1 cellular context compared by ENCODE assay signal in the genomic region with DNA sequence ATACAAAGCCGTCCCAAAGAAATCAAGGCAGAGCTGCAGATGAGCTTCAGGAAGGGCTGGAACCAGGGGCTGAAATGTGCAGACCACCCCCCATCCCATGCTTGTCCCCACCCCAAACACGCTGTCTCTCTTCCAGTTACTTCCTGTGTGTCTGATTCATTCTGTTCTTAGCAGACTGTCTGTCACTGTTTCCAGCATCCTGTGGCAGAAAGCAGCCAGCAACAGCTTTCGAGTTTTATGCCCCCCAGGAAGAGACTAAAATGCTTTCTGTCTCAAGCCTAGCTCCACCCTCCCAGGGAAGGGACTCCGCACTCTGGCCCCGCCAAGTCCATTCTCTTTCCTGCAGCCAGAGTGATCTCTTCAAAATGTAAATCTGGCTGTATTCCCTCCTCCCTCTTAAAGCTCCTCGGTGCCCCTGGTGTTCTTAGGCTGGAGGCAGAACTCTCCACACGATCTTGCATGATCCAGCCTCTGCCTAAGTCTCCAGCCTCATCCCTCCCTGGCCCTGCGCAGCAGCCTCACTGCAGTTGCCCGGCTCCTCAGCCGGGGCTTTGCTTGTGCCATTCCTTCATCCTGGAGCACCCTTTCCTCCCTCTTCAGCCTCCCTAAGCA.
TF ChIP-seq lines count a peak whose summit lies in the region.

No MANE protein-coding gene starts in this region.

TF ChIP-seq in endothelial cell of umbilical vein, 7 proteins besides CTCF, POLR2A, EP300 and RAD21:
- TF ChIP-seq POLR2AphosphoS5 (IDR thresholded peaks at IDR 0.05; ENCODE audit: insufficient read depth, low read depth, low read length) = no peak
- peak; percentile 44 for TF ChIP-seq FOS (IDR thresholded peaks at IDR 0.05; ENCODE audit: borderline replicate concordance, insufficient read depth, low read length)
